In the genomic region with DNA sequence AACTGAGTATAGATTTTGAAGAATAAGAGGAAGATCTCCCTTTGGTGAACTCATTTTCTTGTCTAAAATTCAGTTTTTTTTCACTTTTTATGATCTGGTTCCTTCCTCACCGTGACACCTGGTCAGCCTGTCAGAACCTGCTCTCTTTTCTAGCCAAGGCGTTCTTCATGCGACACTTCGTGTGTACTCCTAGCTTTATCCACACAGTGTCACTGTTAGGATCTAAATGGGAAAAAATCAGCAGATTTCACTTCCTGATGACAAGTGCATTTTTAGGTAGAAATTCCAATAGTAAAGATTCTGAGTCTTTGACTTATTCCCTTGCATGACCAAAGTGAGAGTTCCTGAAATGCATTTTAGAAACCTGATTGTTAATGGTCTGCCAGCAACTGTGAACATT, we compare ENCODE assay signal across 20 cellular contexts.
DNase-seq lines count a peak whose midpoint lies in the region; ATAC-seq, FAIRE-seq and TF ChIP-seq lines count a peak whose summit lies in the region.
"Had no signal": no experiment of that assay in that cellular context is flagged by ENCODE, and none has a peak within 500 bp of the region (broad histone marks: within the 10 kb centered on the region; RNA-seq: fewer than 3 reads in every experiment).

No MANE protein-coding gene starts in this region.

- H3K36me3 ChIP-seq in HepG2 (replicated peaks in 1 of 2; ENCODE audit: control insufficient read depth in 1 of 2, insufficient read depth in 2 of 2, low read length in 2 of 2), result peaks cover 9 to 62% of the 10 kb centered on the region in 2 experiments
- no peaks in the 10 kb centered on the region for H3K36me3 ChIP-seq in right lobe of liver
- H3K36me3 ChIP-seq: Peyer's patch had no signal

- intact Hi-C loops in HepG2 (cut with micrococcal nuclease; ENCODE audit: unreplicated experiment), result no loop called here
- intact Hi-C loops in right lobe of liver (cut with DNase I), result no loop called here

- CTCF ChIA-PET in HepG2 (lab: Yijun Ruan, JAX; ENCODE audit: low intra/inter-chr PET ratio, low total read pairs), result no interaction called here

- no peak overlapping the region for H3K9ac ChIP-seq in HepG2 (ENCODE audit: insufficient read depth, low read depth, low read length)
- H3K9ac ChIP-seq: GM23248, SK-N-SH had no signal

- no peak for FAIRE-seq in HepG2 (lab: Jason Lieb, UNC)
- FAIRE-seq: A549 had no signal

- 98% methylated on average over 4 of the region's 4 CpGs for WGBS in HepG2 (ENCODE audit: low lambda C conversion rate)
- 45% methylated on average over 4 of the region's 4 CpGs for WGBS in right lobe of liver (ENCODE audit: insufficient coverage, low coverage, low lambda C conversion rate, missing lambda C conversion rate)

- ATAC-seq in HepG2 (no peak), right lobe of liver (no peak), GM21576 (IDR thresholded peaks at IDR 0.05; ENCODE audit: unreplicated experiment) (no peak)
- ATAC-seq: A549, Right ventricle myocardium inferior, T-cell had no signal

- no peaks in the 10 kb centered on the region for H4K20me1 ChIP-seq in HepG2 (ENCODE audit: insufficient read depth, low read length)

- POLR2A ChIA-PET in HepG2 (lab: Yijun Ruan, JAX), result no interaction called here

- no peak overlapping the region for H3K4me2 ChIP-seq in HepG2 (ENCODE audit: low read depth, low read length)
- H3K4me2 ChIP-seq: A549, SK-N-SH had no signal

- no peak for TF ChIP-seq CTCF in HepG2 (CRISPR knock-in tag; IDR thresholded peaks at IDR 0.05)
- TF ChIP-seq CTCF in right lobe of liver (IDR thresholded peaks at IDR 0.05), result no peak
- peak; percentile 34; the same call in 1 of the 2 replicates for TF ChIP-seq CTCF in VCaP (conservative IDR thresholded peaks at IDR 0.05)

- no peak for TF ChIP-seq EP300 in HepG2 (IDR thresholded peaks at IDR 0.05; ENCODE audit: low read depth in 2 of 2, low read length in 2 of 2)
- no peak for TF ChIP-seq EP300 in HepG2 (CRISPR knock-in tag; IDR thresholded peaks at IDR 0.05; ENCODE audit: borderline replicate concordance)

- DNase-seq in HepG2 (ENCODE audit: low spot score), result no peak
- DNase-seq in right lobe of liver, result no peak
- DNase-seq in iPS-NIHi11 (ENCODE audit: low spot score), result peak; percentile 12
- no peak for DNase-seq in LoVo (ENCODE audit: low spot score)
- no peak for DNase-seq in Ammon's horn (ENCODE audit: low spot score)
- no peak for DNase-seq in amygdala (lab: John Stamatoyannopoulos, UW)
- DNase-seq: GM23248, HFFc6, IMR-90, NCI-H187, NCI-H2171, NCI-H446, NCI-H774, Peyer's patch, SK-N-SH, T-cell had no signal

- in situ Hi-C loops in HepG2 (cut with HindIII; ENCODE audit: extremely low pct_ligation_motif_present, low pct_unique_long_range_greater_than_20kb), result no loop called here

- no TSS peak for BruUV-seq in HepG2 (replicated peaks; lab: Mats Ljungman, UMichigan)

- H2AFZ ChIP-seq in HepG2 (ENCODE audit: low read length), result no peak overlapping the region
- H2AFZ ChIP-seq: GM23248 had no signal

- TF ChIP-seq RAD21 in HepG2 (CRISPR knock-in tag; IDR thresholded peaks at IDR 0.05), result no peak

- H3K4me3 ChIP-seq in HepG2 (replicated peaks in 1 of 3; ENCODE audit: insufficient read depth in 1 of 3, low read depth in 2 of 3, low read length in 3 of 3) (no peak overlapping the region), right lobe of liver (no peak overlapping the region)
- H3K4me3 ChIP-seq: A549, GM23248, Peyer's patch had no signal

- TF ChIP-seq POLR2A in HepG2 (IDR thresholded peaks at IDR 0.05; ENCODE audit: insufficient read depth in 1 of 2, low read depth in 2 of 2, low read length in 2 of 2) (no peak), right lobe of liver (IDR thresholded peaks at IDR 0.05) (no peak)

- no peaks in the 10 kb centered on the region for H3K27me3 ChIP-seq in HepG2 (ENCODE audit: control insufficient read depth in 1 of 2, insufficient read depth in 2 of 2, low read length in 2 of 2)
- peaks cover 0 to 8% of the 10 kb centered on the region in 2 donors for H3K27me3 ChIP-seq in right lobe of liver
- H3K27me3 ChIP-seq: Peyer's patch had no signal

- H3K79me2 ChIP-seq in HepG2 (ENCODE audit: insufficient read depth, low read length), result no peaks in the 10 kb centered on the region

- no peaks in the 10 kb centered on the region for H3K9me3 ChIP-seq in HepG2 (ENCODE audit: low read length)
- H3K9me3 ChIP-seq in right lobe of liver, result no peaks in the 10 kb centered on the region
- H3K9me3 ChIP-seq: A549, Peyer's patch, SK-N-SH had no signal

- H3K4me1 ChIP-seq in HepG2 (ENCODE audit: insufficient read depth, low read length) (no peaks in the 10 kb centered on the region), right lobe of liver (no peaks in the 10 kb centered on the region)
- H3K4me1 ChIP-seq: A549, Peyer's patch had no signal

- H3K27ac ChIP-seq in HepG2 (ENCODE audit: extremely low read length, insufficient read depth, low read length) (no peak overlapping the region), right lobe of liver (no peak overlapping the region), VCaP (no peak overlapping the region)
- H3K27ac ChIP-seq: A549, GM23248, Peyer's patch had no signal

TF ChIP-seq in HepG2, 621 proteins besides CTCF, POLR2A, EP300 and RAD21:
- TF ChIP-seq ZFYVE20 (CRISPR knock-in tag; IDR thresholded peaks at IDR 0.05; ENCODE audit: borderline replicate concordance, low read depth) (no peak), STAG1 (CRISPR knock-in tag; IDR thresholded peaks at IDR 0.05) (peak; percentile 23; the same call in 1 of the 2 replicates)
